In genomic region chr1:43083375-43083774, GRCh38 we compare ENCODE assay signal across 19 cellular contexts.
DNase-seq lines count a peak whose midpoint lies in the region; TF ChIP-seq lines count a peak whose summit lies in the region.
"Had no signal": no experiment of that assay in that cellular context is flagged by ENCODE, and none has a peak within 500 bp of the region (broad histone marks: within the 10 kb centered on the region; RNA-seq: fewer than 3 reads in every experiment).

No MANE protein-coding gene starts in this region.

- intact Hi-C loops in activated CD4-positive, alpha-beta T cell treated with anti-CD3 and anti-CD28 coated beads, Interleukin-2, amount 10 ng/mL, durations not matched to agents 24 days and 14 days (cut with micrococcal nuclease) = no loop called here

- no peaks in the 10 kb centered on the region for H3K9me3 ChIP-seq in HEK293 (ENCODE audit: control insufficient read depth, insufficient read depth, low read depth, low read length)
- H3K9me3 ChIP-seq: BE2C; BLaER1 treated with 17β-estradiol and CSF1 and Interleukin-3, amounts not matched to agents 10 nM and 100 nM had no signal

- CTCF ChIA-PET in HEK293 (lab: Yijun Ruan, JAX) = interaction anchor here (0.6 to 2.6 kb wide), 2 partner anchors 9 to 605 kb away, joined by 6 to 22 read pairs; no protein-coding TSS in a partner anchor

- no peaks in the 10 kb centered on the region for H3K4me1 Mint-ChIP-seq in activated CD4-positive, alpha-beta T cell treated with anti-CD3 and anti-CD28 coated beads, Interleukin-2, amount 10 ng/mL, durations not matched to agents 24 days and 14 days
- H3K4me1 Mint-ChIP-seq: CD14-positive monocyte; CD8-positive, alpha-beta memory T cell had no signal

- H3K27me3 Mint-ChIP-seq in activated CD4-positive, alpha-beta T cell treated with anti-CD3 and anti-CD28 coated beads, Interleukin-2, amount 10 ng/mL, durations not matched to agents 24 days and 14 days = peaks cover 22% of the 10 kb centered on the region

- H3K36me3 ChIP-seq in HEK293 (ENCODE audit: control insufficient read depth in 2 of 2, insufficient read depth in 1 of 2, low read length in 2 of 2) = no peaks in the 10 kb centered on the region
- H3K36me3 ChIP-seq: BE2C; BLaER1 treated with 17β-estradiol and CSF1 and Interleukin-3, amounts not matched to agents 10 nM and 100 nM had no signal

- H3K27ac Mint-ChIP-seq in activated CD4-positive, alpha-beta T cell treated with anti-CD3 and anti-CD28 coated beads, Interleukin-2, amount 10 ng/mL, durations not matched to agents 24 days and 14 days = no peak overlapping the region
- H3K27ac Mint-ChIP-seq: CD14-positive monocyte; CD4-positive, alpha-beta T cell; CD8-positive, alpha-beta memory T cell; GM23338; H9 had no signal

- POLR2A ChIA-PET in HEK293 (lab: Yijun Ruan, JAX) = interaction anchor here (0.7 kb wide), 1 partner anchor 10 kb away, joined by 3 read pairs; no protein-coding TSS in a partner anchor

- no peaks in the 10 kb centered on the region for H3K36me3 Mint-ChIP-seq in activated CD4-positive, alpha-beta T cell treated with anti-CD3 and anti-CD28 coated beads, Interleukin-2, amount 10 ng/mL, durations not matched to agents 24 days and 14 days (ENCODE audit: low read depth)
- H3K36me3 Mint-ChIP-seq: CD14-positive monocyte; CD8-positive, alpha-beta memory T cell had no signal

- DNase-seq in NCI-H82 (lab: John Stamatoyannopoulos, UW) (peak; percentile 26), NCI-H82 treated with DMSO at 0.1 percent for 48 hours (lab: John Stamatoyannopoulos, UW; ENCODE audit: unreplicated experiment) (no peak), astrocyte of the hippocampus (ENCODE audit: low read depth, low spot score) (peak; percentile 37), AG20443 (ENCODE audit: low spot score) (no peak)
- no peak for DNase-seq in activated CD4-positive, alpha-beta T cell treated with anti-CD3 and anti-CD28 coated beads, Interleukin-2, amount 10 ng/mL, durations not matched to agents 24 days and 14 days
- no peak for DNase-seq in activated CD4-positive, alpha-beta T cell treated with anti-CD3 and anti-CD28 coated beads for 1 hour
- DNase-seq: AML-193; BE2C; CD4-positive, alpha-beta T cell; CD8-positive, alpha-beta memory T cell; DMS53; DMS79 treated with DMSO at 0.1 percent for 48 hours; GF-D8; H9 had no signal

- no peak overlapping the region for H3K4me3 Mint-ChIP-seq in activated CD4-positive, alpha-beta T cell treated with anti-CD3 and anti-CD28 coated beads, Interleukin-2, amount 10 ng/mL, durations not matched to agents 24 days and 14 days
- H3K4me3 Mint-ChIP-seq: CD14-positive monocyte; CD4-positive, alpha-beta T cell; CD8-positive, alpha-beta memory T cell; GM23338; H9 had no signal

- no peaks in the 10 kb centered on the region for H3K9me3 Mint-ChIP-seq in activated CD4-positive, alpha-beta T cell treated with anti-CD3 and anti-CD28 coated beads, Interleukin-2, amount 10 ng/mL, durations not matched to agents 24 days and 14 days
- H3K9me3 Mint-ChIP-seq: CD14-positive monocyte; CD4-positive, alpha-beta T cell; CD8-positive, alpha-beta memory T cell had no signal

- no peaks in the 10 kb centered on the region for H3K4me1 ChIP-seq in HEK293 (ENCODE audit: control insufficient read depth, insufficient read depth, low read length)
- H3K4me1 ChIP-seq: BE2C; BLaER1 treated with 17β-estradiol and CSF1 and Interleukin-3, amounts not matched to agents 10 nM and 100 nM had no signal

- H3K4me3 ChIP-seq in HEK293 (ENCODE audit: low read depth, low read length) = no peak overlapping the region
- H3K4me3 ChIP-seq: BLaER1 treated with 17β-estradiol and CSF1 and Interleukin-3, amounts not matched to agents 10 nM and 100 nM; GM23338 had no signal

- H3K27ac ChIP-seq in HEK293 (ENCODE audit: extremely low read depth, low read depth, low read length) = no peak overlapping the region
- H3K27ac ChIP-seq: 22Rv1; BLaER1 treated with 17β-estradiol and CSF1 and Interleukin-3, amounts not matched to agents 10 nM and 100 nM had no signal

- no peak for TF ChIP-seq CTCF in HEK293 (tag by site-specific recombination; IDR thresholded peaks at IDR 0.05)

TF ChIP-seq in HEK293, 187 proteins besides CTCF, POLR2A, EP300 and RAD21:
- TF ChIP-seq ATF2 (tag by site-specific recombination; IDR thresholded peaks at IDR 0.05; ENCODE audit: low read depth) = 0 out of 2 replicates have a peak, but pooled peaks have one; percentile 21
- no peak for TF ChIP-seq ZNF560 (tag by site-specific recombination; IDR thresholded peaks at IDR 0.05; ENCODE audit: borderline replicate concordance)
- no peak for TF ChIP-seq ZNF423 (tag by site-specific recombination; IDR thresholded peaks at IDR 0.05)

Comparison
In these comparisons a context has a peak if more than half of its experiments do, and no peak if none do; other contexts are left out.
1. DNase-seq: peak in NCI-H82 (single experiment) and astrocyte of the hippocampus (single experiment); none in NCI-H82 treated with DMSO at 0.1 percent for 48 hours (single experiment), activated CD4-positive, alpha-beta T cell treated with anti-CD3 and anti-CD28 coated beads, Interleukin-2, amount 10 ng/mL, durations not matched to agents 24 days and 14 days (single experiment), AG20443 (single experiment) and activated CD4-positive, alpha-beta T cell treated with anti-CD3 and anti-CD28 coated beads for 1 hour (single experiment).